In genomic region chr6:84821314-84821713, GRCh38 we compare ENCODE assay signal across 13 cellular contexts. TPM values are rescaled to one million over a fixed set of nuclear protein-coding genes. Genes with fewer than 3 reads are reported as not detected.
"Had no signal": no experiment of that assay in that cellular context is flagged by ENCODE, and none has a peak within 500 bp of the region (broad histone marks: within the 10 kb centered on the region; RNA-seq: fewer than 3 reads in every experiment).

No MANE protein-coding gene starts in this region.

RNA-seq across cellular contexts. Expression of gene TBX18, which starts 56.9 kb away (rescaled TPM):
- total RNA-seq: activated B cell treated with CpG ODN at 0.5 μM for 24 hours; activated CD4-positive, alpha-beta memory T cell treated with anti-CD3 and anti-CD28 coated beads for 36 hours; activated CD4-positive, alpha-beta memory T cell treated with anti-CD3 and anti-CD28 coated beads, Interleukin-2, amount 10 ng/mL, durations not matched to agents 7 days and 5 days; activated CD4-positive, alpha-beta T cell treated with anti-CD3 and anti-CD28 coated beads for 36 hours; activated CD4-positive, alpha-beta T cell treated with anti-CD3 and anti-CD28 coated beads, Interleukin-2, amount 10 ng/mL, durations not matched to agents 24 days and 14 days; activated CD4-positive, alpha-beta T cell treated with anti-CD3 and anti-CD28 coated beads, Interleukin-2, amount 10 ng/mL, durations not matched to agents 7 days and 5 days; activated CD8-positive, alpha-beta memory T cell treated with anti-CD3 and anti-CD28 coated beads for 36 hours; activated CD8-positive, alpha-beta memory T cell treated with anti-CD3 and anti-CD28 coated beads, Interleukin-2, amount 10 ng/mL, durations not matched to agents 7 days and 5 days; activated CD8-positive, alpha-beta T cell treated with anti-CD3 and anti-CD28 coated beads for 36 hours; activated CD8-positive, alpha-beta T cell treated with anti-CD3 and anti-CD28 coated beads, Interleukin-2, amount 10 ng/mL, durations not matched to agents 7 days and 5 days; T-helper 1 cell treated with Interleukin-12 subunit alpha and Interleukin-12 subunit beta and Interleukin-4 antibody, amounts not matched to agents 30 ng/mL and 1 ng/mL, for 36 hours; T-helper 17 cell; T-helper 2 cell treated with Interferon-gamma antibody and Interleukin-4, amounts not matched to agents 100 ng/mL and 5 ng/mL, for 36 hours had no signal
